ENCODE assay signal across 21 cellular contexts in genomic region chr1:81513796-81514354, GRCh38.
DNase-seq lines count a peak whose midpoint lies in the region; ATAC-seq and TF ChIP-seq lines count a peak whose summit lies in the region.
"Had no signal": no experiment of that assay in that cellular context is flagged by ENCODE, and none has a peak within 500 bp of the region (broad histone marks: within the 10 kb centered on the region; RNA-seq: fewer than 3 reads in every experiment).

No MANE protein-coding gene starts in this region.

- peak; percentile 39 for DNase-seq in astrocyte of the hippocampus (ENCODE audit: low read depth, low spot score)
- no peak for DNase-seq in neural crest cell (ENCODE audit: low read depth, low spot score)
- no peak for DNase-seq in breast epithelium (ENCODE audit: low spot score in 2 of 2)
- no peak for DNase-seq in HAP-1 (ENCODE audit: low spot score in 2 of 2)
- DNase-seq in activated T-cell treated with anti-CD3 and anti-CD28 coated beads, Interleukin-2, amount 50 U/mL, for 4 hours = no peak
- DNase-seq: AML-193; DMS53; EL; GF-D8; Kasumi-1; NCI-H1694 treated with DMSO at 0.1 percent for 48 hours; NCI-H2081 treated with DMSO at 0.1 percent for 48 hours; NCI-H2227 treated with DMSO at 0.1 percent for 48 hours; NCI-H510A treated with DMSO at 0.1 percent for 48 hours; NCI-H774; NK-92 treated with Interleukin-12 subunit alpha and Interleukin-12 subunit beta, amount 100 ng/mL, for 24 hours had no signal

- no peak for TF ChIP-seq CTCF in HEK293 (tag by site-specific recombination; IDR thresholded peaks at IDR 0.05)
- TF ChIP-seq CTCF in neural crest cell (conservative IDR thresholded peaks at IDR 0.05) = no peak
- no peak for TF ChIP-seq CTCF in breast epithelium (IDR thresholded peaks at IDR 0.05)

- H3K27me3 ChIP-seq in BLaER1 (no peaks in the 10 kb centered on the region), breast epithelium (no peaks in the 10 kb centered on the region), HAP-1 (ENCODE audit: low read depth) (no peaks in the 10 kb centered on the region)

- H3K36me3 ChIP-seq in BLaER1 (no peaks in the 10 kb centered on the region), HEK293 (ENCODE audit: control insufficient read depth in 2 of 2, insufficient read depth in 1 of 2, low read length in 2 of 2) (no peaks in the 10 kb centered on the region), breast epithelium (no peaks in the 10 kb centered on the region), HAP-1 (replicated peaks) (no peaks in the 10 kb centered on the region)

- H3K27ac ChIP-seq in BLaER1 (no peak overlapping the region), HEK293 (ENCODE audit: extremely low read depth, low read depth, low read length) (no peak overlapping the region; the same call in 1 of the 2 replicates), breast epithelium (no peak overlapping the region)
- H3K27ac ChIP-seq: C4-2B had no signal

- ATAC-seq in GM19351 (IDR thresholded peaks at IDR 0.05; ENCODE audit: unreplicated experiment) = no peak
- no peak for ATAC-seq in activated T-cell treated with anti-CD3 and anti-CD28 coated beads, Interleukin-2, amount 50 U/mL, for 4 hours
- ATAC-seq: Panc1 had no signal

- in situ Hi-C loops in HAP-1 (cut with MboI; ENCODE audit: low sequenced_read_pairs) = no loop called here

- POLR2A ChIA-PET in HEK293 (lab: Yijun Ruan, JAX) = no interaction called here

- H3K27ac Mint-ChIP-seq in neural crest cell (ENCODE audit: unreplicated experiment) = peak overlapping the region; percentile 20

- H3K9me3 Mint-ChIP-seq in neural crest cell = no peaks in the 10 kb centered on the region
- no peaks in the 10 kb centered on the region for H3K9me3 Mint-ChIP-seq in activated T-cell treated with anti-CD3 and anti-CD28 coated beads, Interleukin-2, amount 50 U/mL, for 4 hours

- H4K20me1 ChIP-seq in BLaER1 = no peaks in the 10 kb centered on the region

- H3K4me3 ChIP-seq in BLaER1 (no peak overlapping the region), HEK293 (ENCODE audit: low read depth, low read length) (no peak overlapping the region), breast epithelium (no peak overlapping the region), HAP-1 (no peak overlapping the region)

- intact Hi-C loops in breast epithelium (cut with DNase I; ENCODE audit: low total_unique reads) = no loop called here

- no peaks in the 10 kb centered on the region for H3K27me3 Mint-ChIP-seq in neural crest cell (ENCODE audit: low read depth)
- no peaks in the 10 kb centered on the region for H3K27me3 Mint-ChIP-seq in activated T-cell treated with anti-CD3 and anti-CD28 coated beads, Interleukin-2, amount 50 U/mL, for 4 hours (ENCODE audit: low read depth)

- H3K4me2 ChIP-seq in BLaER1 = peak overlapping the region; percentile 29

- H3K9me3 ChIP-seq in BLaER1 (no peaks in the 10 kb centered on the region), HEK293 (ENCODE audit: control insufficient read depth, insufficient read depth, low read depth, low read length) (no peaks in the 10 kb centered on the region), breast epithelium (no peaks in the 10 kb centered on the region), HAP-1 (no peaks in the 10 kb centered on the region)

- TF ChIP-seq POLR2A in breast epithelium (IDR thresholded peaks at IDR 0.05) = no peak

- CTCF ChIA-PET in HEK293 (lab: Yijun Ruan, JAX) = interaction anchor here (0.5 to 0.6 kb wide), 2 partner anchors 42 to 842 kb away, joined by 3 to 8 read pairs; no protein-coding TSS in a partner anchor

- no peak overlapping the region for H3K9ac ChIP-seq in BLaER1

- no peaks in the 10 kb centered on the region for H3K36me3 Mint-ChIP-seq in neural crest cell (ENCODE audit: low read depth)
- H3K36me3 Mint-ChIP-seq in activated T-cell treated with anti-CD3 and anti-CD28 coated beads, Interleukin-2, amount 50 U/mL, for 4 hours (ENCODE audit: insufficient read depth) = no peaks in the 10 kb centered on the region

- peaks cover 7% of the 10 kb centered on the region for H3K4me1 ChIP-seq in BLaER1
- H3K4me1 ChIP-seq in HEK293 (ENCODE audit: control insufficient read depth, insufficient read depth, low read length) = peaks cover 16% of the 10 kb centered on the region
- no peaks in the 10 kb centered on the region for H3K4me1 ChIP-seq in breast epithelium
- H3K4me1 ChIP-seq in HAP-1 = peaks cover 57% of the 10 kb centered on the region

- H3K4me3 Mint-ChIP-seq in neural crest cell = no peak overlapping the region
- no peak overlapping the region for H3K4me3 Mint-ChIP-seq in activated T-cell treated with anti-CD3 and anti-CD28 coated beads, Interleukin-2, amount 50 U/mL, for 4 hours

- peaks cover 47% of the 10 kb centered on the region for H3K4me1 Mint-ChIP-seq in neural crest cell
- no peaks in the 10 kb centered on the region for H3K4me1 Mint-ChIP-seq in activated T-cell treated with anti-CD3 and anti-CD28 coated beads, Interleukin-2, amount 50 U/mL, for 4 hours (ENCODE audit: low read depth)

TF ChIP-seq in HEK293, 187 proteins besides CTCF, POLR2A, EP300 and RAD21 (continues in another document):
- TF ChIP-seq ZNF843 (tag by site-specific recombination; IDR thresholded peaks at IDR 0.05) (0 out of 2 replicates have a peak, but pooled peaks have one; percentile 46), ZNF580 (tag by site-specific recombination; IDR thresholded peaks at IDR 0.05) (peak; percentile 78), HOXD13 (CRISPR knock-in tag; IDR thresholded peaks at IDR 0.05; ENCODE audit: borderline replicate concordance) (no peak), MZF1 (tag by site-specific recombination; IDR thresholded peaks at IDR 0.05; ENCODE audit: borderline replicate concordance) (no peak), ZNF341 (tag by site-specific recombination; IDR thresholded peaks at IDR 0.05; ENCODE audit: low read depth) (no peak; the same call in 1 of the 2 replicates), ZBTB44 (tag by site-specific recombination; IDR thresholded peaks at IDR 0.05) (peak; percentile 34; the same call in 1 of the 2 replicates), FEZF1 (tag by site-specific recombination; IDR thresholded peaks at IDR 0.05) (0 out of 2 replicates have a peak, but pooled peaks have one; percentile 24), ZNF248 (tag by site-specific recombination; IDR thresholded peaks at IDR 0.05) (no peak), ZNF561 (tag by site-specific recombination; IDR thresholded peaks at IDR 0.05; ENCODE audit: borderline replicate concordance) (no peak), ZNF776 (tag by site-specific recombination; IDR thresholded peaks at IDR 0.05; ENCODE audit: borderline replicate concordance) (no peak), HOXC10 (CRISPR knock-in tag; IDR thresholded peaks at IDR 0.05) (no peak), ZNF175 (tag by site-specific recombination; IDR thresholded peaks at IDR 0.05) (no peak), IKZF3 (tag by site-specific recombination; IDR thresholded peaks at IDR 0.05) (no peak), TSHZ1 (tag by site-specific recombination; IDR thresholded peaks at IDR 0.05; ENCODE audit: borderline replicate concordance) (no peak), ZBTB1 (tag by site-specific recombination; IDR thresholded peaks at IDR 0.05) (no peak)
